2 cellular contexts compared by ENCODE assay signal in the genomic region with DNA sequence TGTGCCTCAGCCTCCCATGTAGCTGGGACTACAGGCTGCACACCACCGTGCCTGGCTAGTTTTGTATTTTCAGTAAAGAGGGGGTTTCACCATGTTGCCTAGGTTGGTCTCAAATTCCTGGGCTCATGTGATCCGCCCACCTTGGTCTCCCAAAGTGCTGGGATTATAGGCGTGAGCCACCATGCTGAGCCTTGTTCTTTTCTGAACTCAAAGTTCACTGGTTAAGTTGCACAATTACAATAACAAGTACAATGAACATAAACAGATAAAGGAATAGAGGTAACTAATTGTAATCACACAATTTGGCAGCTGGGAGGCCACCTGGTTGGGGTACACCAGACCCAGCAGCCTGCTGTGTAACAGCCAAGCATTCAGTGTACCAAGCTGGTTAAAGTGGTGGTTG.
TF ChIP-seq lines count a peak whose summit lies in the region.

No MANE protein-coding gene starts in this region.

TF ChIP-seq in HEK293, 187 proteins besides CTCF, POLR2A, EP300 and RAD21 (continues in another document):
- TF ChIP-seq ZFP41 (tag by site-specific recombination; IDR thresholded peaks at IDR 0.05; ENCODE audit: borderline replicate concordance) (no peak), ZNF394 (tag by site-specific recombination; IDR thresholded peaks at IDR 0.05; ENCODE audit: borderline replicate concordance) (no peak), RBAK (tag by site-specific recombination; IDR thresholded peaks at IDR 0.05) (no peak), ZNF157 (tag by site-specific recombination; IDR thresholded peaks at IDR 0.05) (no peak), ZNF548 (tag by site-specific recombination; IDR thresholded peaks at IDR 0.05) (no peak), ZNF433 (tag by site-specific recombination; IDR thresholded peaks at IDR 0.05; ENCODE audit: low read depth) (no peak), SCRT1 (tag by site-specific recombination; IDR thresholded peaks at IDR 0.05; ENCODE audit: borderline replicate concordance) (no peak), ZNF624 (tag by site-specific recombination; IDR thresholded peaks at IDR 0.05) (no peak), ZNF596 (tag by site-specific recombination; IDR thresholded peaks at IDR 0.05) (0 out of 2 replicates have a peak, but pooled peaks have one; percentile 13), MEIS1 (CRISPR knock-in tag; IDR thresholded peaks at IDR 0.05; ENCODE audit: borderline replicate concordance) (no peak), GLIS1 (tag by site-specific recombination; IDR thresholded peaks at IDR 0.05) (0 out of 2 replicates have a peak, but pooled peaks have one; percentile 6), EGR2 (tag by site-specific recombination; IDR thresholded peaks at IDR 0.05; ENCODE audit: low read depth) (peak; percentile 10; the same call in 1 of the 2 replicates), ZNF10 (tag by site-specific recombination; IDR thresholded peaks at IDR 0.05) (no peak), ZNF837 (tag by site-specific recombination; IDR thresholded peaks at IDR 0.05) (no peak), IKZF3 (tag by site-specific recombination; IDR thresholded peaks at IDR 0.05) (no peak), ZFHX2 (tag by site-specific recombination; conservative IDR thresholded peaks at IDR 0.05) (peak; percentile 73), ZNF785 (tag by site-specific recombination; IDR thresholded peaks at IDR 0.05) (no peak), ZNF830 (tag by site-specific recombination; IDR thresholded peaks at IDR 0.05; ENCODE audit: low read depth) (no peak), WT1 (tag by site-specific recombination; IDR thresholded peaks at IDR 0.05) (no peak), ZNF416 (tag by site-specific recombination; IDR thresholded peaks at IDR 0.05) (no peak), ZNF23 (tag by site-specific recombination; IDR thresholded peaks at IDR 0.05; ENCODE audit: borderline replicate concordance) (no peak), ZNF48 (tag by site-specific recombination; IDR thresholded peaks at IDR 0.05) (no peak)
- TF ChIP-seq, protein P1, sequence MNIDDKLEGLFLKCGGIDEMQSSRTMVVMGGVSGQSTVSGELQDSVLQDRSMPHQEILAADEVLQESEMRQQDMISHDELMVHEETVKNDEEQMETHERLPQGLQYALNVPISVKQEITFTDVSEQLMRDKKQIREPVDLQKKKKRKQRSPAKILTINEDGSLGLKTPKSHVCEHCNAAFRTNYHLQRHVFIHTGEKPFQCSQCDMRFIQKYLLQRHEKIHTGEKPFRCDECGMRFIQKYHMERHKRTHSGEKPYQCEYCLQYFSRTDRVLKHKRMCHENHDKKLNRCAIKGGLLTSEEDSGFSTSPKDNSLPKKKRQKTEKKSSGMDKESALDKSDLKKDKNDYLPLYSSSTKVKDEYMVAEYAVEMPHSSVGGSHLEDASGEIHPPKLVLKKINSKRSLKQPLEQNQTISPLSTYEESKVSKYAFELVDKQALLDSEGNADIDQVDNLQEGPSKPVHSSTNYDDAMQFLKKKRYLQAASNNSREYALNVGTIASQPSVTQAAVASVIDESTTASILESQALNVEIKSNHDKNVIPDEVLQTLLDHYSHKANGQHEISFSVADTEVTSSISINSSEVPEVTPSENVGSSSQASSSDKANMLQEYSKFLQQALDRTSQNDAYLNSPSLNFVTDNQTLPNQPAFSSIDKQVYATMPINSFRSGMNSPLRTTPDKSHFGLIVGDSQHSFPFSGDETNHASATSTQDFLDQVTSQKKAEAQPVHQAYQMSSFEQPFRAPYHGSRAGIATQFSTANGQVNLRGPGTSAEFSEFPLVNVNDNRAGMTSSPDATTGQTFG (tag by site-specific recombination; IDR thresholded peaks at IDR 0.05; ENCODE audit: borderline replicate concordance): no peak
- TF ChIP-seq, protein P2, sequence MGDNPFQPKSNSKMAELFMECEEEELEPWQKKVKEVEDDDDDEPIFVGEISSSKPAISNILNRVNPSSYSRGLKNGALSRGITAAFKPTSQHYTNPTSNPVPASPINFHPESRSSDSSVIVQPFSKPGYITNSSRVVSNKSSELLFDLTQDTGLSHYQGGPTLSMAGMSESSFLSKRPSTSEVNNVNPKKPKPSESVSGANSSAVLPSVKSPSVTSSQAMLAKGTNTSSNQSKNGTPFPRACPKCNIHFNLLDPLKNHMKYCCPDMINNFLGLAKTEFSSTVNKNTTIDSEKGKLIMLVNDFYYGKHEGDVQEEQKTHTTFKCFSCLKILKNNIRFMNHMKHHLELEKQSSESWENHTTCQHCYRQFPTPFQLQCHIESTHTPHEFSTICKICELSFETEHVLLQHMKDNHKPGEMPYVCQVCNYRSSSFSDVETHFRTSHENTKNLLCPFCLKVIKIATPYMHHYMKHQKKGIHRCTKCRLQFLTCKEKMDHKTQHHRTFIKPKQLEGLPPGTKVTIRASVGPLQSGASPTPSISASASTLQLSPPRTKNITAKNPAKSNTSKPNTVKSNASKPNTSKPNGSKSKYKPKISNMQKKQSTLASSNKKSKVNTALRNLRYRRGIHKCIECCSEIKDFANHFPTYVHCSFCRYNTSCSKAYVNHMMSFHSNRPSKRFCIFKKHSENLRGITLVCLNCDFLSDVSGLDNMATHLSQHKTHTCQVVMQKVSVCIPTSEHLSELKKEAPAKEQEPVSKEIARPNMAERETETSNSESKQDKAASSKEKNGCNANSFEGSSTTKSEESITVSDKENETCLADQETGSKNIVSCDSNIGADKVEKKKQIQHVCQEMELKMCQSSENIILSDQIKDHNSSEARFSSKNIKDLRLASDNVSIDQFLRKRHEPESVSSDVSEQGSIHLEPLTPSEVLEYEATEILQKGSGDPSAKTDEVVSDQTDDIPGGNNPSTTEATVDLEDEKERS (tag by site-specific recombination; IDR thresholded peaks at IDR 0.05): no peak
- TF ChIP-seq, protein P3, sequence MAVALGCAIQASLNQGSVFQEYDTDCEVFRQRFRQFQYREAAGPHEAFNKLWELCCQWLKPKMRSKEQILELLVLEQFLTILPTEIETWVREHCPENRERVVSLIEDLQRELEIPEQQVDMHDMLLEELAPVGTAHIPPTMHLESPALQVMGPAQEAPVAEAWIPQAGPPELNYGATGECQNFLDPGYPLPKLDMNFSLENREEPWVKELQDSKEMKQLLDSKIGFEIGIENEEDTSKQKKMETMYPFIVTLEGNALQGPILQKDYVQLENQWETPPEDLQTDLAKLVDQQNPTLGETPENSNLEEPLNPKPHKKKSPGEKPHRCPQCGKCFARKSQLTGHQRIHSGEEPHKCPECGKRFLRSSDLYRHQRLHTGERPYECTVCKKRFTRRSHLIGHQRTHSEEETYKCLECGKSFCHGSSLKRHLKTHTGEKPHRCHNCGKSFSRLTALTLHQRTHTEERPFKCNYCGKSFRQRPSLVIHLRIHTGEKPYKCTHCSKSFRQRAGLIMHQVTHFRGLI (tag by site-specific recombination; IDR thresholded peaks at IDR 0.05): no peak
- TF ChIP-seq, protein P4, sequence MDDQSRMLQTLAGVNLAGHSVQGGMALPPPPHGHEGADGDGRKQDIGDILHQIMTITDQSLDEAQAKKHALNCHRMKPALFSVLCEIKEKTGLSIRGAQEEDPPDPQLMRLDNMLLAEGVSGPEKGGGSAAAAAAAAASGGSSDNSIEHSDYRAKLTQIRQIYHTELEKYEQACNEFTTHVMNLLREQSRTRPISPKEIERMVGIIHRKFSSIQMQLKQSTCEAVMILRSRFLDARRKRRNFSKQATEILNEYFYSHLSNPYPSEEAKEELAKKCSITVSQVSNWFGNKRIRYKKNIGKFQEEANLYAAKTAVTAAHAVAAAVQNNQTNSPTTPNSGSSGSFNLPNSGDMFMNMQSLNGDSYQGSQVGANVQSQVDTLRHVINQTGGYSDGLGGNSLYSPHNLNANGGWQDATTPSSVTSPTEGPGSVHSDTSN (CRISPR knock-in tag; IDR thresholded peaks at IDR 0.05): no peak

TF ChIP-seq in K562, 482 proteins besides CTCF, POLR2A, EP300 and RAD21:
- no peak for TF ChIP-seq MCM2 (IDR thresholded peaks at IDR 0.05; ENCODE audit: low read depth)
- TF ChIP-seq TCF7L2 (IDR thresholded peaks at IDR 0.05; ENCODE audit: low read depth, low read length): no peak
- TF ChIP-seq NCOA6 (IDR thresholded peaks at IDR 0.05): no peak
- no peak for TF ChIP-seq ZNF212 (CRISPR knock-in tag; IDR thresholded peaks at IDR 0.05)
- peak; percentile 43; the same call in 1 of the 2 replicates for TF ChIP-seq EGR1 (conservative IDR thresholded peaks at IDR 0.05)
- TF ChIP-seq, protein P5, sequence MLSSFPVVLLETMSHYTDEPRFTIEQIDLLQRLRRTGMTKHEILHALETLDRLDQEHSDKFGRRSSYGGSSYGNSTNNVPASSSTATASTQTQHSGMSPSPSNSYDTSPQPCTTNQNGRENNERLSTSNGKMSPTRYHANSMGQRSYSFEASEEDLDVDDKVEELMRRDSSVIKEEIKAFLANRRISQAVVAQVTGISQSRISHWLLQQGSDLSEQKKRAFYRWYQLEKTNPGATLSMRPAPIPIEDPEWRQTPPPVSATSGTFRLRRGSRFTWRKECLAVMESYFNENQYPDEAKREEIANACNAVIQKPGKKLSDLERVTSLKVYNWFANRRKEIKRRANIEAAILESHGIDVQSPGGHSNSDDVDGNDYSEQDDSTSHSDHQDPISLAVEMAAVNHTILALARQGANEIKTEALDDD (IDR thresholded peaks at IDR 0.05): peak; percentile 69; the same call in 1 of the 2 replicates
